In the genomic region with DNA sequence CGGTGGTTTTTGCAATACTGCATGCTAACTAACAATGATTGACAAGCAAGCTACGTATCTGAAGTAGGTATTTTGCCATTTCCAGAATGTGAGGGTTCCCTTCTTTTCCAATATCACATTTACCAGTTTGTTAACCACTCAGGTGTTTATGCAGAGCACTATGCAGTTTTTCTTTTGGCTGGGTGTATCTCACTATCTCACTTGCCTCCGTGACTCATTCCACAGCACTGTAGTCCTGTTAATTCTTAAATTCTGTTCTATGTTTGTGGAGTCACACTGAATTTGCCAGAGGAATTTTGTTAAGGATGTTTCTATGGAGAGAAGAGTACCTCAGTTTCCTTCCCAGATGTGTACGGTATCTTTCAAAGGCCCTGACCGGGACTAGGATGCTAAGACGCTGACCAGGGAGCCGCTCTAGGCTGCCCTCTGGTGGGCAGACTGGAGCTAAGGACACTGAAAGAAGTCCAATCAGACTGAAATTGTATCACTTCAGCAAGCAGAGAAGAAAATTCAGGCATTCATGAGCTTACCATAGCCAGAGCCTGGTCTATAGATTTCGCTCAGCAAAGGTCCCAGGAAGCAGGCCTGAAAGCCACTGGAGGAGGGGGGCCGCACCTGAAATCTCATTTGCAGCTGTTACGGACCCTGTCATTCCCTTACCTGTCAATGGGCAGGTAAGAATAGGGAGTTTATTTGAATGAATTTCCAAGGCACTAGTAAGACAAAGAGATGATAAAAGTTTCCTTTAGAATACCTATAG, we compare ENCODE assay signal across 8 cellular contexts.
DNase-seq lines count a peak whose midpoint lies in the region; ATAC-seq and FAIRE-seq lines count a peak whose summit lies in the region.

No MANE protein-coding gene starts in this region.

- peak; percentile 51 for FAIRE-seq in islet of Langerhans (lab: Jason Lieb, UNC)

- ATAC-seq in GM19395 (IDR thresholded peaks at IDR 0.05; ENCODE audit: unreplicated experiment) (peak; percentile 99), HG03159 (IDR thresholded peaks at IDR 0.05; ENCODE audit: unreplicated experiment) (peak; percentile 99)

- DNase-seq in NCI-H1092 treated with DMSO at 0.1 percent for 48 hours (lab: John Stamatoyannopoulos, UW): peak; percentile 1
- DNase-seq in NCI-H1092 (lab: John Stamatoyannopoulos, UW): no peak
- peak; percentile 78 for DNase-seq in OCI-M1 (lab: John Stamatoyannopoulos, UW)
- DNase-seq in brain pericyte (ENCODE audit: low read depth, low spot score): peak; percentile 2
- DNase-seq in stimulated activated CD4-positive, alpha-beta T cell treated with anti-CD3 and anti-CD28 coated beads, TNF-alpha, amount 100 ng/mL, for 48 hours (ENCODE audit: low read depth in 3 of 3): peak; percentile 13 to 15 (median 14)
